In the genomic region with DNA sequence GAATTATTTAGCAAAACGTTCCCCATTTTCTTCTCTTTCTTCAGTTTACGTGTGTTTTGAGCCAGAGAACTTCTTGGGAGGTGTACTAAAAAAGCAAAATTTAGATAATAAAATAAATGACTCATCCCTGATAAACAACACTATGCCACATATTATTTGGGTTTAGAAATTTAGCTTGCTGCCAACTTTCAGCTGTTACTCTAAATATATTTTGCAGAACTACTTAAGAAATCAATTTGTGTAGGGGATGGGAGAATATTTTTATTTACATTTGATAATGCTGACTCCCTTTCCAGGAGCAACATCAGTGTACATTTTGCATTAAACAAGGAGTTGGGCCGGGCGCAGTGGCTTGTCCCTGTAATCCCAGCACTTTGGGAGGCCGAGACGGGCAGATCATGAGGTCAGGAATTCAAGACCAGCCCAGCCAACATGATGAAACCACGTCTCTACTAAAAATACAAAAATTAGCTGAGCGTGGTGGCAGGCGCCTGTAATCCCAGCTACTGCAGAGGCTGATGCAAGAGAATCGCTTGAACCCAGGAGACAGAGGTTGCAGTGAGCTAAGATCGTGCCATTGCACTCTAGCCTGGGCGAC, we compare ENCODE assay signal across 18 cellular contexts.
DNase-seq lines count a peak whose midpoint lies in the region; TF ChIP-seq lines count a peak whose summit lies in the region.
"Had no signal": no experiment of that assay in that cellular context is flagged by ENCODE, and none has a peak within 500 bp of the region (broad histone marks: within the 10 kb centered on the region; RNA-seq: fewer than 3 reads in every experiment).

No MANE protein-coding gene starts in this region.

- no peak overlapping the region for H3T11ph ChIP-seq in H9 (ENCODE audit: low read length)

- H3K23me2 ChIP-seq in H9 (ENCODE audit: insufficient read length, low read depth, low read length, poor library complexity, severe bottlenecking): no peaks in the 10 kb centered on the region

- no peak for TF ChIP-seq CTCF in H9 (conservative IDR thresholded peaks at IDR 0.05)
- TF ChIP-seq CTCF in smooth muscle cell (IDR thresholded peaks at IDR 0.05; ENCODE audit: borderline replicate concordance, insufficient read depth, poor library complexity, severe bottlenecking): no peak
- no peak for TF ChIP-seq CTCF in stomach (IDR thresholded peaks at IDR 0.05)

- peaks cover 30 to 32% of the 10 kb centered on the region in 2 experiments for H3K4me1 Mint-ChIP-seq in H9
- H3K4me1 Mint-ChIP-seq: CD4-positive, alpha-beta memory T cell had no signal

- no peaks in the 10 kb centered on the region for H3K27me3 Mint-ChIP-seq in H9 (ENCODE audit: low read depth)
- H3K27me3 Mint-ChIP-seq: CD4-positive, alpha-beta memory T cell had no signal

- H3K79me1 ChIP-seq in H9 (ENCODE audit: insufficient read depth, low read depth, low read length, poor library complexity, severe bottlenecking) (no peaks in the 10 kb centered on the region), trophoblast cell (ENCODE audit: low read length) (no peaks in the 10 kb centered on the region)

- intact Hi-C loops in stomach (cut with DNase I; ENCODE audit: low total_unique reads): no loop called here

- WGBS in GM23248 (ENCODE audit: low coverage in 1 of 2, low lambda C conversion rate in 2 of 2, missing lambda C conversion rate in 2 of 2), 2 experiments: 12 to 16% methylated on average over 12 of the region's 12 CpGs
- WGBS in H9 (ENCODE audit: extremely low coverage, insufficient read length, low lambda C conversion rate): no CpG with 5 or more reads among the region's 12 CpGs
- WGBS in smooth muscle cell (ENCODE audit: low lambda C conversion rate): 48% methylated on average over 12 of the region's 12 CpGs
- WGBS in stomach, 5 donors: 66 to 76% (median 71%) methylated on average over 12 of the region's 12 CpGs
- no CpG with 5 or more reads among the region's 12 CpGs for WGBS in trophoblast cell (ENCODE audit: extremely low coverage, insufficient coverage, insufficient read length)

- H3K4me1 ChIP-seq in GM23248 (ENCODE audit: insufficient read depth) (peaks cover 8% of the 10 kb centered on the region), H9 (ENCODE audit: insufficient read depth, low read length) (peaks cover 4% of the 10 kb centered on the region; the same call in 1 of the 2 replicates), smooth muscle cell (ENCODE audit: low read depth) (peaks cover 12% of the 10 kb centered on the region), stomach (no peaks in the 10 kb centered on the region), trophoblast cell (ENCODE audit: control insufficient read depth in 1 of 2, insufficient read depth in 2 of 2, low read length in 2 of 2) (no peaks in the 10 kb centered on the region)
- H3K4me1 ChIP-seq: BLaER1, Caco-2 had no signal

- no peak overlapping the region for H2BK120ac ChIP-seq in H9 (ENCODE audit: low read depth, low read length, poor library complexity, severe bottlenecking)
- no peak overlapping the region for H2BK120ac ChIP-seq in trophoblast cell (ENCODE audit: insufficient read depth, low read length, poor library complexity)

- H3K4ac ChIP-seq in H9 (ENCODE audit: low read depth, low read length) (no peak overlapping the region), trophoblast cell (ENCODE audit: low read depth, low read length) (no peak overlapping the region)

- peak overlapping the region; percentile 9 to 50 (median 31); a peak in 4 of 7 replicates for H3K27ac Mint-ChIP-seq in H9
- H3K27ac Mint-ChIP-seq: CD4-positive, alpha-beta memory T cell; HFFc6 had no signal

- H2AK5ac ChIP-seq in H9 (ENCODE audit: insufficient read length, low read length): no peak overlapping the region
- H2AK5ac ChIP-seq in trophoblast cell (ENCODE audit: low read length): no peak overlapping the region

- H3K27ac ChIP-seq in GM23248: no peak overlapping the region
- no peak overlapping the region for H3K27ac ChIP-seq in H9 (ENCODE audit: insufficient read length, low read depth, low read length)
- H3K27ac ChIP-seq in smooth muscle cell (ENCODE audit: low read depth): peak overlapping the region; percentile 68
- H3K27ac ChIP-seq in stomach: no peak overlapping the region
- no peak overlapping the region for H3K27ac ChIP-seq in trophoblast cell (ENCODE audit: low read depth, low read length)
- H3K27ac ChIP-seq: BLaER1, RWPE1 had no signal

- H3K36me3 Mint-ChIP-seq in H9 (ENCODE audit: insufficient read depth in 1 of 3, low read depth in 3 of 3): no peaks in the 10 kb centered on the region
- H3K36me3 Mint-ChIP-seq: CD4-positive, alpha-beta memory T cell had no signal

- no peak overlapping the region for H3K56ac ChIP-seq in H9 (ENCODE audit: insufficient read length, low read depth, low read length)

- DNase-seq in GM23248 (peak; percentile 18), H9 (no peak), fibroblast of gingiva (ENCODE audit: low read depth) (peak; percentile 55), smooth muscle cell (lab: John Stamatoyannopoulos, UW; ENCODE audit: unreplicated experiment) (no peak), stomach (no peak), trophoblast cell (no peak)
- no peak for DNase-seq in stimulated activated CD4-positive, alpha-beta T cell treated with anti-CD3 and anti-CD28 coated beads, Interleukin-2, amount 100 ng/mL, for 24 hours
- DNase-seq: Caco-2; CD4-positive, alpha-beta memory T cell; DND-41; HFFc6; MG63; NCI-H1417; NCI-H187 treated with DMSO at 0.1 percent for 48 hours; SIG-M5 had no signal

- no peaks in the 10 kb centered on the region for H3K9me3 Mint-ChIP-seq in H9
- H3K9me3 Mint-ChIP-seq: HFFc6 had no signal

- no peak overlapping the region for H3K23ac ChIP-seq in H9 (ENCODE audit: insufficient read length, low read depth, low read length)
- no peak overlapping the region for H3K23ac ChIP-seq in trophoblast cell (ENCODE audit: low read length)

- no peaks in the 10 kb centered on the region for H3K36me3 ChIP-seq in GM23248 (ENCODE audit: low read depth)
- no peaks in the 10 kb centered on the region for H3K36me3 ChIP-seq in smooth muscle cell (ENCODE audit: low read depth)
- H3K36me3 ChIP-seq in stomach: no peaks in the 10 kb centered on the region
- H3K36me3 ChIP-seq in trophoblast cell (ENCODE audit: control insufficient read depth in 1 of 2, insufficient read depth in 2 of 2, low read length in 2 of 2): no peaks in the 10 kb centered on the region
- H3K36me3 ChIP-seq: BLaER1, MG63 had no signal

- no peaks in the 10 kb centered on the region for H3F3A ChIP-seq in GM23248 (ENCODE audit: insufficient read depth)
- peaks cover 6% of the 10 kb centered on the region for H3F3A ChIP-seq in smooth muscle cell (ENCODE audit: low read depth)

- no peaks in the 10 kb centered on the region for H4K20me1 ChIP-seq in GM23248 (ENCODE audit: insufficient read depth)
- H4K20me1 ChIP-seq in H9 (ENCODE audit: control insufficient read depth, insufficient read depth, insufficient read length): no peaks in the 10 kb centered on the region
- H4K20me1 ChIP-seq in smooth muscle cell (ENCODE audit: low read depth): no peaks in the 10 kb centered on the region
- H4K20me1 ChIP-seq: BLaER1 had no signal

- no peaks in the 10 kb centered on the region for H3K9me2 ChIP-seq in GM23248 (ENCODE audit: insufficient read depth)

- H3K4me3 ChIP-seq in GM23248 (no peak overlapping the region), smooth muscle cell (no peak overlapping the region), stomach (no peak overlapping the region), trophoblast cell (ENCODE audit: low read depth, low read length) (no peak overlapping the region)
- H3K4me3 ChIP-seq: BLaER1, K562, MG63 had no signal

- H3K4me2 ChIP-seq in GM23248 (ENCODE audit: unreplicated experiment): no peak overlapping the region
- H3K4me2 ChIP-seq in H9 (ENCODE audit: insufficient read depth, insufficient read length, low read length): no peak overlapping the region
- H3K4me2 ChIP-seq in smooth muscle cell: peak overlapping the region; percentile 74
- no peak overlapping the region for H3K4me2 ChIP-seq in trophoblast cell (ENCODE audit: low read length)
- H3K4me2 ChIP-seq: BLaER1 had no signal

- no peak for TF ChIP-seq POLR2A in stomach (IDR thresholded peaks at IDR 0.05)

- H3K79me2 ChIP-seq in GM23248 (ENCODE audit: insufficient read depth) (no peaks in the 10 kb centered on the region), H9 (ENCODE audit: insufficient read depth, low read length) (no peaks in the 10 kb centered on the region), smooth muscle cell (ENCODE audit: low read depth) (no peaks in the 10 kb centered on the region), trophoblast cell (ENCODE audit: control insufficient read depth, insufficient read depth, low read length, poor library complexity) (no peaks in the 10 kb centered on the region)

- TF ChIP-seq EP300 in stomach (IDR thresholded peaks at IDR 0.05): no peak

- H2BK15ac ChIP-seq in H9 (ENCODE audit: low read depth, low read length): no peak overlapping the region

- H4K12ac ChIP-seq in trophoblast cell (ENCODE audit: low read depth, low read length): no peak overlapping the region

- no peak overlapping the region for H4K91ac ChIP-seq in H9 (ENCODE audit: insufficient read length, low read depth, low read length)
- no peak overlapping the region for H4K91ac ChIP-seq in trophoblast cell (ENCODE audit: low read depth, low read length)

- H3K18ac ChIP-seq in H9 (ENCODE audit: insufficient read length, low read depth, low read length) (no peak overlapping the region), trophoblast cell (ENCODE audit: low read length) (no peak overlapping the region)

- no peak overlapping the region for H3K4me3 Mint-ChIP-seq in H9
- H3K4me3 Mint-ChIP-seq: CD4-positive, alpha-beta memory T cell; HFFc6 had no signal

- H3K9ac ChIP-seq in GM23248 (no peak overlapping the region), H9 (ENCODE audit: extremely low read depth, insufficient read length, low read length) (no peak overlapping the region), smooth muscle cell (ENCODE audit: low read depth) (no peak overlapping the region), trophoblast cell (ENCODE audit: low read length) (no peak overlapping the region)
- H3K9ac ChIP-seq: BLaER1 had no signal

- in situ Hi-C loops in GM23248 (cut with MboI): no loop called here

- H4K8ac ChIP-seq in H9 (replicated peaks; ENCODE audit: insufficient read length, low read depth, low read length) (no peak overlapping the region), trophoblast cell (ENCODE audit: low read depth, low read length) (no peak overlapping the region)

- H2BK12ac ChIP-seq in H9 (ENCODE audit: insufficient read length, low read depth, low read length) (no peak overlapping the region), trophoblast cell (ENCODE audit: low read length) (no peak overlapping the region)

- no peaks in the 10 kb centered on the region for H3K9me3 ChIP-seq in GM23248 (ENCODE audit: low read depth)
- H3K9me3 ChIP-seq in H9 (ENCODE audit: control insufficient read depth, low read depth, low read length): no peaks in the 10 kb centered on the region
- no peaks in the 10 kb centered on the region for H3K9me3 ChIP-seq in smooth muscle cell (replicated peaks; ENCODE audit: low read depth)
- no peaks in the 10 kb centered on the region for H3K9me3 ChIP-seq in stomach
- no peaks in the 10 kb centered on the region for H3K9me3 ChIP-seq in trophoblast cell (ENCODE audit: insufficient read depth, low read depth, low read length)
- H3K9me3 ChIP-seq: BLaER1, Caco-2, MG63 had no signal

- H2BK20ac ChIP-seq in H9 (ENCODE audit: low read depth, low read length, poor library complexity, severe bottlenecking): no peak overlapping the region

- H2AFZ ChIP-seq in GM23248 (peak overlapping the region; percentile 45; the same call in 1 of the 2 replicates), H9 (ENCODE audit: low read length) (no peak overlapping the region), smooth muscle cell (ENCODE audit: low read depth) (no peak overlapping the region), trophoblast cell (ENCODE audit: insufficient read depth, low read length, poor library complexity) (no peak overlapping the region)

- H3K14ac ChIP-seq in H9 (ENCODE audit: insufficient read depth, low read length) (no peak overlapping the region), trophoblast cell (ENCODE audit: low read length) (no peak overlapping the region)

- H3K27me3 ChIP-seq in GM23248 (replicated peaks; ENCODE audit: insufficient read depth) (no peaks in the 10 kb centered on the region), H9 (ENCODE audit: insufficient read depth, low read length) (no peaks in the 10 kb centered on the region), smooth muscle cell (ENCODE audit: low read depth) (no peaks in the 10 kb centered on the region), stomach (no peaks in the 10 kb centered on the region), trophoblast cell (ENCODE audit: insufficient read depth, low read length) (no peaks in the 10 kb centered on the region)
- H3K27me3 ChIP-seq: BLaER1, MG63 had no signal

- H2BK5ac ChIP-seq in H9 (ENCODE audit: insufficient read length, low read length) (no peak overlapping the region), trophoblast cell (ENCODE audit: low read depth, low read length, poor library complexity) (no peak overlapping the region)

- H4K5ac ChIP-seq in H9 (ENCODE audit: insufficient read length, low read depth, low read length): no peak overlapping the region

Comparison
In these comparisons a context has a peak if more than half of its experiments do, and no peak if none do; other contexts are left out.
1. DNase-seq: peak in GM23248 (single experiment) and fibroblast of gingiva (single experiment); none in H9 (single experiment), smooth muscle cell (single experiment), stimulated activated CD4-positive, alpha-beta T cell treated with anti-CD3 and anti-CD28 coated beads, Interleukin-2, amount 100 ng/mL, for 24 hours (0 of 2), stomach (single experiment) and trophoblast cell (0 of 2).